In the genomic region with DNA sequence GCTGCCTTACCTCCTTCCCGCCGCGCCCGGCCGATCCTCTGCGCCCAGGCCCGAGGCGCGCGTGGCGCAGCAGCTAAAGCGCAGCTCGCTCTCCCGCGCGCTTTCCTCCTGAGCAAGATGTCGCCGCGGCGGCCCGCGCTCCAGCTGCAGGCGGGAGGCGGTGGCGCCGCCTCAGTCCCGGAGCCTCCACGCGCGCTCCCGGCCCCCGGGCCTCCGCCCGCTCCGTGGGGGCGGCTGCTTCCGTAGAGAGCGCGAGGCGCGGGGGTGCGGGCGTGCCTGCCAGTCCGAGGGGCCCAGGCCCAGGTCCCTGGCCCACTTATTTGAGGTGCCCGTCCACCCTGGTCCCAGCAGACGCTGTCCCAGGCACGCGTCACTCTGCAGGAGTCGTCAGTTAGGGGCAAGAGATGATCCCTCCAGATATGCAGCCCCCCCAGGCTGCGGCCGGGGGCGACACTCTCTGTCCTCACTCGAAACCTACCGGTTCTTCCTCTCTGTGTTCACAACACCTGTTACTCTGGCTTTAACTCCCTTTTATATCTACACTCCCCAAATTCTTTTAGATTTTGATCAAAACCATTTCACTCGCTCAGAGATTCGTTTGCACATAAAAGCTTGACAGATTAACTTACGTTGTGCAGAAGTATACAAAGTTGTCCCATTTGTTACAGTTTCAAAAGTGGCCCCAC, we compare ENCODE assay signal across 8 cellular contexts. TPM values are rescaled to one million over a fixed set of nuclear protein-coding genes. Genes with fewer than 3 reads are reported as not detected.
A peak's percentile ranks its signal among the peaks of the same experiment; 100 is the strongest.
DNase-seq lines count a peak whose midpoint lies in the region; ATAC-seq and TF ChIP-seq lines count a peak whose summit lies in the region.

A gene with protein sequence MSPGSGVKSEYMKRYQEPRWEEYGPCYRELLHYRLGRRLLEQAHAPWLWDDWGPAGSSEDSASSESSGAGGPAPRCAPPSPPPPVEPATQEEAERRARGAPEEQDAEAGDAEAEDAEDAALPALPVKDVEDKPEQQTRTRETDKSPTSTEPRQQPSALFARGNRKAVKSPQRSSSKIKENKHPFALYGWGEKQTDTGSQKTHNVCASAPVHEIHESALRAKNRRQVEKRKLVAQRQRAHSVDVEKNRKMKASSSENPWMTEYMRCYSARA (minus strand): TSS at position 146 of the 686 bp plus-strand sequence. CDS start 582 bp downstream, outside the sequence.

- peak within 1 kb of the TSS; percentile 83 for H3K4me2 ChIP-seq in neuronal stem cell (ENCODE audit: insufficient read depth, low read length, poor library complexity, severe bottlenecking)

- no peak within 1 kb of the TSS for H4K8ac ChIP-seq in neuronal stem cell (ENCODE audit: low read depth, low read length)

- no peak within 1 kb of the TSS for H4K91ac ChIP-seq in neuronal stem cell (ENCODE audit: low read depth, low read length, poor library complexity)

- H3K36me3 ChIP-seq in gastroesophageal sphincter = no peaks in the 10 kb centered on the region
- peaks cover 0 to 4% of the 10 kb centered on the region in 2 donors for H3K36me3 ChIP-seq in neuronal stem cell (replicated peaks in 1 of 2; ENCODE audit: control insufficient read depth in 2 of 2, insufficient read depth in 2 of 2, low read length in 2 of 2)
- H3K36me3 ChIP-seq in thyroid gland = no peaks in the 10 kb centered on the region

- peak within 1 kb of the TSS; percentile 95 for H3K23ac ChIP-seq in neuronal stem cell (ENCODE audit: low read depth, low read length, poor library complexity)

- peak within 1 kb of the TSS; percentile 55 to 96 (median 94) for H3K27ac ChIP-seq in gastroesophageal sphincter
- peak within 1 kb of the TSS; percentile 94 for H3K27ac ChIP-seq in neuronal stem cell (replicated peaks; ENCODE audit: low read length)
- peak within 1 kb of the TSS; percentile 69 to 70 (median 70) for H3K27ac ChIP-seq in thyroid gland

- DNase-seq in C1 segment of cervical spinal cord (lab: John Stamatoyannopoulos, UW) (peak in 11 of 14 donors; percentile 28 to 88 (median 73)), OCI-M1 (lab: John Stamatoyannopoulos, UW) (peak; percentile 78), neuronal stem cell (ENCODE audit: low spot score) (peak; percentile 37), thyroid gland (peak; percentile 47 to 58)
- peak; percentile 86 for DNase-seq in activated effector memory CD4-positive, alpha-beta T cell treated with anti-CD3 and anti-CD28 coated beads, Interleukin-2, amount 50 U/mL, for 16 hours

- H3K4me3 ChIP-seq in gastroesophageal sphincter (peak within 1 kb of the TSS; percentile 47 to 98), neuronal stem cell (ENCODE audit: low read length in 2 of 2) (peak within 1 kb of the TSS; percentile 81 to 99), thyroid gland (replicated peaks in 1 of 3) (peak within 1 kb of the TSS; percentile 78 to 86 (median 83))

- H2AK5ac ChIP-seq in neuronal stem cell (ENCODE audit: low read depth, low read length) = peak within 1 kb of the TSS; percentile 16

- no peak for TF ChIP-seq EP300 in gastroesophageal sphincter (IDR thresholded peaks at IDR 0.05)

- H3K9me3 ChIP-seq in gastroesophageal sphincter = no peaks in the 10 kb centered on the region
- peaks cover 0 to 6% of the 10 kb centered on the region in 2 donors for H3K9me3 ChIP-seq in neuronal stem cell (replicated peaks in 1 of 2; ENCODE audit: control insufficient read depth in 2 of 2, insufficient read depth in 1 of 2, low read depth in 1 of 2, low read length in 2 of 2)
- no peaks in the 10 kb centered on the region for H3K9me3 ChIP-seq in thyroid gland

- peak within 1 kb of the TSS; percentile 96 for H3K9ac ChIP-seq in neuronal stem cell (ENCODE audit: low read depth, low read length, poor library complexity)

- 0 to 1% methylated on average over 6 to 13 of the region's 57 CpGs for WGBS in gastroesophageal sphincter (ENCODE audit: low coverage in 1 of 2), 2 donors
- no CpG with 5 or more reads among the region's 57 CpGs for WGBS in neuronal stem cell (ENCODE audit: extremely low coverage in 2 of 2, insufficient read length in 2 of 2, insufficient replicate concordance in 1 of 2), 2 donors
- WGBS in thyroid gland, 2 donors = 1% methylated on average over 12 to 28 of the region's 57 CpGs

- TF ChIP-seq POLR2A in gastroesophageal sphincter (IDR thresholded peaks at IDR 0.05) (peak in 1 of 2 donors; percentile 22), thyroid gland (IDR thresholded peaks at IDR 0.05) (no peak)

- H3K4me1 ChIP-seq in gastroesophageal sphincter (peaks cover 0 to 32% (median 3%) of the 10 kb centered on the region in 3 donors), neuronal stem cell (ENCODE audit: control insufficient read depth in 2 of 2, insufficient read depth in 1 of 2, low read depth in 1 of 2, low read length in 2 of 2) (peaks cover 1 to 4% of the 10 kb centered on the region in 2 donors), thyroid gland (peaks cover 0 to 9% of the 10 kb centered on the region in 2 donors)

- H2BK5ac ChIP-seq in neuronal stem cell (ENCODE audit: low read length) = peak within 1 kb of the TSS; percentile 36

- intact Hi-C loops in thyroid gland (cut with DNase I) = loop anchor here (10.0 kb wide), 1 partner anchor 88 kb away; no protein-coding TSS in a partner anchor

- peak within 1 kb of the TSS; percentile 95 for H2BK15ac ChIP-seq in neuronal stem cell (ENCODE audit: low read length)

- H3K18ac ChIP-seq in neuronal stem cell (ENCODE audit: low read length) = peak within 1 kb of the TSS; percentile 98

- peak in 1 of 4 experiments; percentile 41 for TF ChIP-seq CTCF in gastroesophageal sphincter (IDR thresholded peaks at IDR 0.05)
- TF ChIP-seq CTCF in thyroid gland (IDR thresholded peaks at IDR 0.05) = no peak

- peak within 1 kb of the TSS; percentile 98 for H2AFZ ChIP-seq in neuronal stem cell (ENCODE audit: low read length)

- peaks cover 29% of the 10 kb centered on the region for H3K27me3 ChIP-seq in gastroesophageal sphincter
- H3K27me3 ChIP-seq in neuronal stem cell (ENCODE audit: control insufficient read depth in 3 of 3, insufficient read depth in 3 of 3, low read depth in 1 of 3, low read length in 3 of 3) = peaks cover 0 to 5% (median 0%) of the 10 kb centered on the region in 3 experiments
- no peaks in the 10 kb centered on the region for H3K27me3 ChIP-seq in thyroid gland

- peaks cover 4% of the 10 kb centered on the region for H3K79me1 ChIP-seq in neuronal stem cell (ENCODE audit: low read depth, low read length)

- no peak within 1 kb of the TSS for H2BK12ac ChIP-seq in neuronal stem cell (ENCODE audit: low read length)

- peak within 1 kb of the TSS; percentile 78 for H3K14ac ChIP-seq in neuronal stem cell (ENCODE audit: low read length)

- no peak within 1 kb of the TSS for H2BK120ac ChIP-seq in neuronal stem cell (ENCODE audit: low read depth, low read length)

- ATAC-seq in GM19035 (IDR thresholded peaks at IDR 0.05; ENCODE audit: unreplicated experiment) (peak; percentile 45), HG03159 (IDR thresholded peaks at IDR 0.05; ENCODE audit: unreplicated experiment) (peak; percentile 36), gastroesophageal sphincter (peak; percentile 74)

- H3K4ac ChIP-seq in neuronal stem cell (ENCODE audit: low read length) = no peak within 1 kb of the TSS

RNA-seq across cellular contexts. Expression of the gene that starts here (rescaled TPM):
- total RNA-seq in gastroesophageal sphincter (1 to 10 TPM; 5.1 to 6.7 (median 6.2) TPM), thyroid gland (1 to 10 TPM; 2.1 to 3.6 (median 2.9) TPM)
- 9.2 TPM for polyA plus RNA-seq in neuronal stem cell (2013, experiment 1 of 2)
- polyA plus RNA-seq in neuronal stem cell (2013, experiment 2 of 2) = 9.5 TPM

Comparison
In these comparisons a context has a peak if more than half of its experiments do, and no peak if none do; other contexts are left out.
1. Peak in every context shown above with its lines: DNase-seq, ATAC-seq, H3K4me3 ChIP-seq and H3K27ac ChIP-seq.